1 cellular context compared by ENCODE assay signal in genomic region chr6:96897396-96898240, GRCh38.
TF ChIP-seq lines count a peak whose summit lies in the region.

TSS of gene NDUFAF4 (minus strand) at chr6:96897891. CDS start at chr6:96897801, 90 bp downstream.

TF ChIP-seq in HepG2, 621 proteins besides CTCF, POLR2A, EP300 and RAD21 (continued from another document and continues in another):
- no peak; the same call in 1 of the 2 replicates for TF ChIP-seq HOXD1 (CRISPR knock-in tag; IDR thresholded peaks at IDR 0.05)
- TF ChIP-seq ZBTB20 (CRISPR knock-in tag; IDR thresholded peaks at IDR 0.05; ENCODE audit: borderline replicate concordance, low read depth): peak; percentile 63; the same call in 1 of the 2 replicates
- no peak; the same call in 1 of the 2 replicates for TF ChIP-seq ZSCAN5A (CRISPR knock-in tag; IDR thresholded peaks at IDR 0.05; ENCODE audit: borderline replicate concordance)
- TF ChIP-seq NKX3-1 (CRISPR knock-in tag; IDR thresholded peaks at IDR 0.05): no peak; the same call in 1 of the 2 replicates
- TF ChIP-seq ZNF44 (CRISPR knock-in tag; IDR thresholded peaks at IDR 0.05): peak; percentile 63; the same call in 1 of the 2 replicates
- 0 out of 2 replicates have a peak, but pooled peaks have one; percentile 47 for TF ChIP-seq ZNF34 (CRISPR knock-in tag; IDR thresholded peaks at IDR 0.05; ENCODE audit: borderline replicate concordance)
- TF ChIP-seq TFDP1 (CRISPR knock-in tag; IDR thresholded peaks at IDR 0.05; ENCODE audit: borderline replicate concordance): peak; percentile 32; the same call in 1 of the 2 replicates
- no peak for TF ChIP-seq CERS6 (CRISPR knock-in tag; IDR thresholded peaks at IDR 0.05)
- TF ChIP-seq ZFP91 (CRISPR knock-in tag; IDR thresholded peaks at IDR 0.05; ENCODE audit: borderline replicate concordance): peak; percentile 90; the same call in 1 of the 2 replicates
- TF ChIP-seq ZNF800 (CRISPR knock-in tag; IDR thresholded peaks at IDR 0.05): peak; percentile 42; the same call in 1 of the 2 replicates
- TF ChIP-seq ZNF18 (CRISPR knock-in tag; IDR thresholded peaks at IDR 0.05; ENCODE audit: insufficient replicate concordance): no peak
- TF ChIP-seq CHCHD3 (CRISPR knock-in tag; IDR thresholded peaks at IDR 0.05): peak; percentile 26; the same call in 1 of the 2 replicates
- peak; percentile 83 for TF ChIP-seq ZSCAN31 (CRISPR knock-in tag; IDR thresholded peaks at IDR 0.05; ENCODE audit: low read depth)
- TF ChIP-seq FOXM1 (CRISPR knock-in tag; IDR thresholded peaks at IDR 0.05): no peak
- TF ChIP-seq CBX5 (CRISPR knock-in tag; IDR thresholded peaks at IDR 0.05; ENCODE audit: borderline replicate concordance): peak; percentile 66; the same call in 1 of the 2 replicates
- peak; percentile 94 for TF ChIP-seq ZGPAT (CRISPR knock-in tag; IDR thresholded peaks at IDR 0.05)
- peak; percentile 53 for TF ChIP-seq ISL2 (CRISPR knock-in tag; IDR thresholded peaks at IDR 0.05)
- TF ChIP-seq MEIS2 (CRISPR knock-in tag; IDR thresholded peaks at IDR 0.05): peak; percentile 16; the same call in 1 of the 2 replicates
- TF ChIP-seq E2F1 (CRISPR knock-in tag; IDR thresholded peaks at IDR 0.05): no peak
- peak; percentile 92 for TF ChIP-seq ZNF501 (CRISPR knock-in tag; IDR thresholded peaks at IDR 0.05)
- TF ChIP-seq ZNF614 (CRISPR knock-in tag; IDR thresholded peaks at IDR 0.05; ENCODE audit: borderline replicate concordance): no peak
- TF ChIP-seq ZNF513 (CRISPR knock-in tag; conservative IDR thresholded peaks at IDR 0.05): no peak
- no peak for TF ChIP-seq XBP1 (CRISPR knock-in tag; IDR thresholded peaks at IDR 0.05)
- no peak for TF ChIP-seq FOSL1 (CRISPR knock-in tag; IDR thresholded peaks at IDR 0.05; ENCODE audit: borderline replicate concordance)
- no peak for TF ChIP-seq NCOA2 (CRISPR knock-in tag; IDR thresholded peaks at IDR 0.05)
- peak; percentile 49 for TF ChIP-seq PTBP1 (IDR thresholded peaks at IDR 0.05; ENCODE audit: low read depth, low read length, poor library complexity, severe bottlenecking)
- TF ChIP-seq AHDC1 (CRISPR knock-in tag; IDR thresholded peaks at IDR 0.05; ENCODE audit: borderline replicate concordance): peak; percentile 83; the same call in 1 of the 2 replicates
- peak; percentile 27; the same call in 1 of the 2 replicates for TF ChIP-seq BORCS8-MEF2B (CRISPR knock-in tag; IDR thresholded peaks at IDR 0.05)
- peak; percentile 90; the same call in 1 of the 2 replicates for TF ChIP-seq MYC (CRISPR knock-in tag; IDR thresholded peaks at IDR 0.05; ENCODE audit: borderline replicate concordance)
- no peak for TF ChIP-seq ZNF256 (CRISPR knock-in tag; conservative IDR thresholded peaks at IDR 0.05)
- TF ChIP-seq WIZ (CRISPR knock-in tag; IDR thresholded peaks at IDR 0.05): peak; percentile 58; the same call in 1 of the 2 replicates
- no peak for TF ChIP-seq SIX4 (CRISPR knock-in tag; IDR thresholded peaks at IDR 0.05)
- no peak for TF ChIP-seq NFE2 (CRISPR knock-in tag; IDR thresholded peaks at IDR 0.05)
- no peak for TF ChIP-seq MAF1 (CRISPR knock-in tag; IDR thresholded peaks at IDR 0.05; ENCODE audit: borderline replicate concordance)
- TF ChIP-seq ZNF337 (CRISPR knock-in tag; IDR thresholded peaks at IDR 0.05; ENCODE audit: borderline replicate concordance, low read depth): no peak
- TF ChIP-seq TFE3 (CRISPR knock-in tag; IDR thresholded peaks at IDR 0.05): 0 out of 2 replicates have a peak, but pooled peaks have one; percentile 7
- TF ChIP-seq REL (CRISPR knock-in tag; conservative IDR thresholded peaks at IDR 0.05): 0 out of 2 replicates have a peak, but pooled peaks have one; percentile 32
